In the genomic region with DNA sequence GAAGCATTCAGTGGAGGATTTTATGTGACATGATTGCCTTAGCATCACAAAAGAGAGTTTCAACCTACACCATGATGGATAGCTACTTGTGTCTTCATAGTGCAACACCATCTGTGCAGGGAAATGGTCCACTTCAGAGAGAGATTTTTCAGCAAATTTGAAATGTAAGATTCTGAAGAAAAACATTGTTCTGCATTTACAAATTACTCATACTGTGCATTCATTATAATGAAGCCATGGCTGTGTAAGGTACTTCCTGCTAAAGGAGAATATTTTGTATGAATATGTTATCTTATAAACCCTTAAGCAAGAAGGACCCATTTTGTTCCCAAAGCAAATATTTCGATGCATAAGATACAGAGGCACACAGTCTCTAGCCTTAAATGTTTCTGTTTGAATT, we compare ENCODE assay signal across 21 cellular contexts. TPM values are rescaled to one million over a fixed set of nuclear protein-coding genes. Genes with fewer than 3 reads are reported as not detected.
DNase-seq lines count a peak whose midpoint lies in the region; ATAC-seq and TF ChIP-seq lines count a peak whose summit lies in the region.
"Had no signal": no experiment of that assay in that cellular context is flagged by ENCODE, and none has a peak within 500 bp of the region (broad histone marks: within the 10 kb centered on the region; RNA-seq: fewer than 3 reads in every experiment).

No MANE protein-coding gene starts in this region.

- H3K9me2 ChIP-seq in Karpas-422 (replicated peaks; ENCODE audit: insufficient read depth, low read length), result no peaks in the 10 kb centered on the region

- H3K27ac ChIP-seq in aorta (ENCODE audit: low read depth in 1 of 2, low read length in 2 of 2), result no peak overlapping the region
- no peak overlapping the region for H3K27ac ChIP-seq in vagina
- H3K27ac ChIP-seq in Karpas-422 (ENCODE audit: low read length), result no peak overlapping the region
- H3K27ac ChIP-seq: 22Rv1, C4-2B, RWPE1, thyroid gland had no signal

- no peak overlapping the region for H2AFZ ChIP-seq in Karpas-422 (ENCODE audit: low read length)

- DNase-seq in NOMO-1 treated with DMSO at 0.1 percent for 48 hours (lab: John Stamatoyannopoulos, UW; ENCODE audit: unreplicated experiment), result peak; percentile 39
- DNase-seq in NOMO-1 treated with dmso at 0.1 percent for 144 hours (lab: John Stamatoyannopoulos, UW; ENCODE audit: unreplicated experiment), result no peak
- no peak for DNase-seq in aorta
- DNase-seq in NCI-H510A (lab: John Stamatoyannopoulos, UW), result no peak
- no peak for DNase-seq in vagina (ENCODE audit: extremely low spot score in 2 of 2)
- no peak for DNase-seq in Karpas-422
- DNase-seq: activated CD4-positive, alpha-beta T cell treated with anti-CD3 and anti-CD28 coated beads, Interleukin-2, amount 10 ng/mL, durations not matched to agents 24 days and 14 days; activated naive CD4-positive, alpha-beta T cell; DMS79; Kasumi-1; kidney; NCI-H1436 treated with DMSO at 0.1 percent for 48 hours; spleen; thyroid gland had no signal

- H4K20me1 ChIP-seq in Karpas-422 (ENCODE audit: insufficient read depth, low read depth, low read length), result no peaks in the 10 kb centered on the region

- no peak for TF ChIP-seq CTCF in vagina (IDR thresholded peaks at IDR 0.05)

- H3K4me1 ChIP-seq in aorta (ENCODE audit: control insufficient read depth in 1 of 2, insufficient read depth in 2 of 2, low read length in 2 of 2) (no peaks in the 10 kb centered on the region), vagina (no peaks in the 10 kb centered on the region), Karpas-422 (ENCODE audit: low read length) (peaks cover 18% of the 10 kb centered on the region)

- TF ChIP-seq POLR2A in vagina (IDR thresholded peaks at IDR 0.05), result no peak

- no peak overlapping the region for H3K9ac ChIP-seq in Karpas-422 (ENCODE audit: low read length)

- ATAC-seq in HG02642 (IDR thresholded peaks at IDR 0.05; ENCODE audit: poor library complexity, unreplicated experiment) (peak; percentile 8), HG03565 (IDR thresholded peaks at IDR 0.05; ENCODE audit: unreplicated experiment) (peak; percentile 7), aorta (ENCODE audit: low FRiP score) (no peak)
- ATAC-seq: HCT116; natural killer cell treated with Interleukin-12 subunit alpha and Interleukin-12 subunit beta and Interleukin-15 and Interleukin-18, amount 100 ng/mL, for 72 hours had no signal

- H3K36me3 ChIP-seq in aorta (ENCODE audit: control insufficient read depth in 1 of 2, insufficient read depth in 2 of 2, low read length in 1 of 2), result no peaks in the 10 kb centered on the region
- no peaks in the 10 kb centered on the region for H3K36me3 ChIP-seq in vagina
- no peaks in the 10 kb centered on the region for H3K36me3 ChIP-seq in Karpas-422 (ENCODE audit: insufficient read depth, low read length)
- H3K36me3 ChIP-seq: spleen, thyroid gland had no signal

- H3K9me3 ChIP-seq in aorta (ENCODE audit: control insufficient read depth, low read length) (peaks cover 1% of the 10 kb centered on the region), vagina (no peaks in the 10 kb centered on the region), Karpas-422 (ENCODE audit: low read length) (no peaks in the 10 kb centered on the region)
- H3K9me3 ChIP-seq: thyroid gland had no signal

- no peak overlapping the region for H3K4me2 ChIP-seq in Karpas-422 (ENCODE audit: low read depth, low read length, poor library complexity, severe bottlenecking)

- intact Hi-C loops in aorta (cut with DNase I), result no loop called here
- intact Hi-C loops in vagina (cut with DNase I), result no loop called here

- no peaks in the 10 kb centered on the region for H3K79me2 ChIP-seq in Karpas-422 (ENCODE audit: low read length)

- 41 to 42% methylated on average over 1 of the region's 1 CpG for WGBS in aorta, 2 donors

- H3K4me3 ChIP-seq in aorta (ENCODE audit: low read length in 2 of 2) (no peak overlapping the region), vagina (no peak overlapping the region), Karpas-422 (ENCODE audit: low read length) (no peak overlapping the region)
- H3K4me3 ChIP-seq: spleen, thyroid gland had no signal

- H3K27me3 ChIP-seq in aorta (ENCODE audit: control insufficient read depth in 1 of 2, insufficient read depth in 2 of 2, low read length in 1 of 2) (peaks cover 0 to 2% of the 10 kb centered on the region in 2 donors), vagina (no peaks in the 10 kb centered on the region), Karpas-422 (ENCODE audit: low read length) (no peaks in the 10 kb centered on the region)
- H3K27me3 ChIP-seq: thyroid gland had no signal

RNA-seq across cellular contexts. Expression of a gene that starts 30.7 kb away (rescaled TPM):
- total RNA-seq in aorta, result 100 to 1,000 TPM; 126 to 167 TPM
- 100 to 1,000 TPM in 1 of 2 donors, 10 to 100 TPM in 1; 40.3 to 113 TPM for polyA plus RNA-seq in aorta
- total RNA-seq in vagina, result 46.7 TPM
- 91.3 and 196 TPM in 2 replicates for total RNA-seq in Karpas-422 (2014; rRNA removed; shearing (Covaris generic); ENCODE audit: low replicate concordance)
